22 cellular contexts compared by ENCODE assay signal in the genomic region with DNA sequence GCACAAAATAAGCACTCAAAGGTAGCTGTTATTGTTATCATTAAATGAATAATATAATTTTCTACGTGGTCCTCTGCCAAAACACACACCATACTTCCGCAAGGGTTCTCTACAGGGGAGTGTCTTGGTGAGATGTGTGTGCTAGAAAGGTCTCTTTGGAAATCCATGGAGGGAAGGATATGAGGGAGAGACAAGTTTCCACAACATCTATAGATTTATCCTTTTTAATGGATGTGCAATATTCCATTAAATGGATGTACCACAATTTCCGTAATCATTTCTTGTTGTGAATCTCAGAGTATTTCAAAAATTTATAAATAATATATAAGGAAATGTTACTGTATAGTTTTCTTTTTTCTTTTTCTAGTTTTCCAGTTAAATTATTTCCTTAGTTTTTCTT. TPM values are rescaled to one million over a fixed set of nuclear protein-coding genes. Genes with fewer than 3 reads are reported as not detected.
DNase-seq lines count a peak whose midpoint lies in the region; ATAC-seq, FAIRE-seq and TF ChIP-seq lines count a peak whose summit lies in the region.
"Had no signal": no experiment of that assay in that cellular context is flagged by ENCODE, and none has a peak within 500 bp of the region (broad histone marks: within the 10 kb centered on the region; RNA-seq: fewer than 3 reads in every experiment).

No MANE protein-coding gene starts in this region.

- no peak for ATAC-seq in activated T-cell treated with anti-CD3 and anti-CD28 coated beads, Interleukin-2, amount 50 U/mL, for 72 hours (replicated peaks in 1 of 2)
- no peak for ATAC-seq in GM12878
- ATAC-seq in stimulated activated effector memory CD8-positive, alpha-beta T cell treated with anti-CD3 and anti-CD28 coated beads, Interleukin-12 subunit alpha, Interleukin-12 subunit beta, amount 100 ng/mL, for 72 hours, result no peak
- ATAC-seq: A549 had no signal

- no TSS peak for BruUV-seq in GM12878 (replicated peaks; lab: Mats Ljungman, UMichigan)

- WGBS in GM12878 (ENCODE audit: insufficient coverage, insufficient replicate concordance, low lambda C conversion rate, missing lambda C conversion rate), result 70% methylated on average over 3 of the region's 3 CpGs

- DNase-seq in activated T-cell treated with anti-CD3 and anti-CD28 coated beads, Interleukin-2, amount 50 U/mL, for 72 hours, result no peak
- no peak for DNase-seq in activated T-cell treated with anti-CD3 and anti-CD28 coated beads, Interleukin-2, amount 50 U/mL, for 24 hours
- DNase-seq in GM12878 (ENCODE audit: low read depth, low spot score), result no peak
- DNase-seq in stimulated activated effector memory CD8-positive, alpha-beta T cell treated with anti-CD3 and anti-CD28 coated beads, Interleukin-12 subunit alpha, Interleukin-12 subunit beta, amount 100 ng/mL, for 72 hours (ENCODE audit: low spot score in 2 of 2), result no peak
- DNase-seq in GM19240 (ENCODE audit: insufficient read length, low spot score), result no peak
- no peak for DNase-seq in SW 1271 (lab: John Stamatoyannopoulos, UW)
- DNase-seq: 8988T; ACHN; AML-193; BE2C; CD4-positive, alpha-beta T cell; CD8-positive, alpha-beta memory T cell; DMS53; DMS79 treated with DMSO at 0.1 percent for 48 hours; GOT3 had no signal

- no peak for FAIRE-seq in GM12878 (lab: Jason Lieb, UNC)
- FAIRE-seq: A549, D721Med, H54 had no signal

- in situ Hi-C loops in GM12878 (cut with MboI), result loop anchor here (25.0 kb wide), 1 partner anchor 1652 kb away; the partner anchor contains the start of gene PRDM2

- peak overlapping the region; percentile 62 for H3K27ac ChIP-seq in GM12878 (ENCODE audit: control insufficient read depth, insufficient read depth)
- H3K27ac ChIP-seq: A549; BLaER1 treated with 17β-estradiol and CSF1 and Interleukin-3, amounts not matched to agents 10 nM and 100 nM had no signal

- peaks cover 11 to 13% of the 10 kb centered on the region in 2 donors for H3K36me3 Mint-ChIP-seq in activated T-cell treated with anti-CD3 and anti-CD28 coated beads, Interleukin-2, amount 50 U/mL, for 72 hours (ENCODE audit: insufficient read depth in 2 of 2)
- peaks cover 11% of the 10 kb centered on the region for H3K36me3 Mint-ChIP-seq in activated T-cell treated with anti-CD3 and anti-CD28 coated beads, Interleukin-2, amount 50 U/mL, for 24 hours (ENCODE audit: low read depth)
- H3K36me3 Mint-ChIP-seq in stimulated activated effector memory CD8-positive, alpha-beta T cell treated with anti-CD3 and anti-CD28 coated beads, Interleukin-12 subunit alpha, Interleukin-12 subunit beta, amount 100 ng/mL, for 72 hours, result peaks cover 9% of the 10 kb centered on the region
- H3K36me3 Mint-ChIP-seq: CD8-positive, alpha-beta memory T cell had no signal

- POLR2A ChIA-PET in GM12878 (lab: Charles Lee), result interaction anchor here (0.6 to 11.1 kb wide), 6 partner anchors 6 to 103 kb away, joined by 3 to 134 read pairs (median 4); no protein-coding TSS in a partner anchor

- H3K4me1 ChIP-seq in GM12878 (ENCODE audit: control insufficient read depth, insufficient read depth, low read length), result peaks cover 50% of the 10 kb centered on the region
- H3K4me1 ChIP-seq: A549, BE2C, HAP-1 had no signal

- H3K27ac Mint-ChIP-seq in activated T-cell treated with anti-CD3 and anti-CD28 coated beads, Interleukin-2, amount 50 U/mL, for 72 hours, result no peak overlapping the region
- H3K27ac Mint-ChIP-seq in activated T-cell treated with anti-CD3 and anti-CD28 coated beads, Interleukin-2, amount 50 U/mL, for 24 hours, result no peak overlapping the region
- no peak overlapping the region for H3K27ac Mint-ChIP-seq in stimulated activated effector memory CD8-positive, alpha-beta T cell treated with anti-CD3 and anti-CD28 coated beads, Interleukin-12 subunit alpha, Interleukin-12 subunit beta, amount 100 ng/mL, for 72 hours
- H3K27ac Mint-ChIP-seq: CD14-positive monocyte; CD4-positive, alpha-beta T cell; CD8-positive, alpha-beta memory T cell had no signal

- H3K4me3 ChIP-seq in GM12878, result no peak overlapping the region
- H3K4me3 ChIP-seq: A549; BLaER1 treated with 17β-estradiol and CSF1 and Interleukin-3, amounts not matched to agents 10 nM and 100 nM; HAP-1 had no signal

- no peak for TF ChIP-seq EP300 in GM12878 (IDR thresholded peaks at IDR 0.05; ENCODE audit: borderline replicate concordance in 1 of 2, control insufficient read depth in 1 of 2, low read depth in 2 of 2, low read length in 2 of 2)

- H3K27me3 ChIP-seq in GM12878 (replicated peaks in 1 of 2; ENCODE audit: control insufficient read depth in 2 of 2, insufficient read depth in 2 of 2, low read length in 1 of 2), result no peaks in the 10 kb centered on the region

- no peaks in the 10 kb centered on the region for H3K36me3 ChIP-seq in GM12878 (ENCODE audit: control insufficient read depth in 2 of 2, insufficient read depth in 2 of 2, low read length in 1 of 2)
- H3K36me3 ChIP-seq: BE2C; BLaER1 treated with 17β-estradiol and CSF1 and Interleukin-3, amounts not matched to agents 10 nM and 100 nM; HAP-1 had no signal

- SMC1A ChIA-PET in GM12878 (lab: Charles Lee; ENCODE audit: uncharacterized antibody, unreplicated experiment), result interaction anchor here (1.5 to 8.2 kb wide), 4 partner anchors 8 to 21 kb away, joined by 5 to 68 read pairs (median 32); no protein-coding TSS in a partner anchor

- no peak for TF ChIP-seq POLR2A in GM12878 (IDR thresholded peaks at IDR 0.05; ENCODE audit: low read depth, low read length)

- peaks cover 2% of the 10 kb centered on the region; the same call in 2 of the 3 replicates for H3K9me3 ChIP-seq in GM12878 (replicated peaks; ENCODE audit: control insufficient read depth, insufficient read depth, low read length)
- H3K9me3 ChIP-seq: A549, BE2C had no signal

- H3K4me2 ChIP-seq in GM12878 (ENCODE audit: control insufficient read depth, insufficient read depth), result no peak overlapping the region
- H3K4me2 ChIP-seq: A549 had no signal

- H3K79me2 ChIP-seq in GM12878 (ENCODE audit: control insufficient read depth, insufficient read depth, low read length), result peaks cover 35% of the 10 kb centered on the region

- RAD21 ChIA-PET in GM12878 (lab: Charles Lee; ENCODE audit: unreplicated experiment), result interaction anchor here (3.3 to 5.7 kb wide), 3 partner anchors 7 to 20 kb away, joined by 12 to 34 read pairs (median 29); no protein-coding TSS in a partner anchor

- intact Hi-C loops in GM12878 (cut with micrococcal nuclease; ENCODE audit: unreplicated experiment), result loop anchor here (1.0 kb wide), 2 partner anchors 8 to 13 kb away; no protein-coding TSS in a partner anchor

- CTCF ChIA-PET in GM12878 (lab: Yijun Ruan, JAX), result interaction anchor here (0.9 to 1.8 kb wide), 3 partner anchors 9 to 152 kb away, joined by 3 to 5 read pairs (median 4); no protein-coding TSS in a partner anchor

- peaks cover 16% of the 10 kb centered on the region for H3K27me3 Mint-ChIP-seq in activated T-cell treated with anti-CD3 and anti-CD28 coated beads, Interleukin-2, amount 50 U/mL, for 72 hours (ENCODE audit: low read depth)
- H3K27me3 Mint-ChIP-seq in activated T-cell treated with anti-CD3 and anti-CD28 coated beads, Interleukin-2, amount 50 U/mL, for 24 hours, result peaks cover 29% of the 10 kb centered on the region

- TF ChIP-seq RAD21 in GM12878 (IDR thresholded peaks at IDR 0.05; ENCODE audit: insufficient read depth, low read depth, low read length), result no peak

- no peaks in the 10 kb centered on the region for H4K20me1 ChIP-seq in GM12878 (ENCODE audit: control insufficient read depth, insufficient read depth)
- H4K20me1 ChIP-seq: BLaER1 treated with 17β-estradiol and CSF1 and Interleukin-3, amounts not matched to agents 10 nM and 100 nM had no signal

- H3K9ac ChIP-seq in GM12878 (ENCODE audit: control insufficient read depth, insufficient read depth, low read length), result no peak overlapping the region
- H3K9ac ChIP-seq: BLaER1 treated with 17β-estradiol and CSF1 and Interleukin-3, amounts not matched to agents 10 nM and 100 nM had no signal

- peaks cover 0 to 2% of the 10 kb centered on the region in 2 donors for H3K9me3 Mint-ChIP-seq in activated T-cell treated with anti-CD3 and anti-CD28 coated beads, Interleukin-2, amount 50 U/mL, for 72 hours
- H3K9me3 Mint-ChIP-seq in activated T-cell treated with anti-CD3 and anti-CD28 coated beads, Interleukin-2, amount 50 U/mL, for 24 hours, result no peaks in the 10 kb centered on the region
- no peaks in the 10 kb centered on the region for H3K9me3 Mint-ChIP-seq in stimulated activated effector memory CD8-positive, alpha-beta T cell treated with anti-CD3 and anti-CD28 coated beads, Interleukin-12 subunit alpha, Interleukin-12 subunit beta, amount 100 ng/mL, for 72 hours
- H3K9me3 Mint-ChIP-seq: CD4-positive, alpha-beta T cell had no signal

- H2AFZ ChIP-seq in GM12878 (ENCODE audit: control insufficient read depth, low read depth, low read length), result no peak overlapping the region

- peaks cover 87% of the 10 kb centered on the region for H3K4me1 Mint-ChIP-seq in activated T-cell treated with anti-CD3 and anti-CD28 coated beads, Interleukin-2, amount 50 U/mL, for 72 hours (ENCODE audit: low read depth)
- peaks cover 76% of the 10 kb centered on the region for H3K4me1 Mint-ChIP-seq in activated T-cell treated with anti-CD3 and anti-CD28 coated beads, Interleukin-2, amount 50 U/mL, for 24 hours (ENCODE audit: low read depth)
- H3K4me1 Mint-ChIP-seq in stimulated activated effector memory CD8-positive, alpha-beta T cell treated with anti-CD3 and anti-CD28 coated beads, Interleukin-12 subunit alpha, Interleukin-12 subunit beta, amount 100 ng/mL, for 72 hours, result peaks cover 77% of the 10 kb centered on the region

- H3K4me3 Mint-ChIP-seq in activated T-cell treated with anti-CD3 and anti-CD28 coated beads, Interleukin-2, amount 50 U/mL, for 72 hours, result peak overlapping the region; percentile 33 to 35
- H3K4me3 Mint-ChIP-seq in activated T-cell treated with anti-CD3 and anti-CD28 coated beads, Interleukin-2, amount 50 U/mL, for 24 hours, result no peak overlapping the region
- peak overlapping the region; percentile 44 for H3K4me3 Mint-ChIP-seq in stimulated activated effector memory CD8-positive, alpha-beta T cell treated with anti-CD3 and anti-CD28 coated beads, Interleukin-12 subunit alpha, Interleukin-12 subunit beta, amount 100 ng/mL, for 72 hours
- H3K4me3 Mint-ChIP-seq: CD4-positive, alpha-beta T cell; CD8-positive, alpha-beta memory T cell had no signal

- TF ChIP-seq CTCF in GM12878 (IDR thresholded peaks at IDR 0.05 in 2 of 3, conservative IDR thresholded peaks at IDR 0.05 in 1 of 3; ENCODE audit: control insufficient read depth in 2 of 3, extremely low read depth in 1 of 3, insufficient read depth in 1 of 3, low read depth in 3 of 3, low read length in 3 of 3), result no peak

RNA-seq across cellular contexts. Expression of gene TNFRSF8, which starts 2.6 kb away (rescaled TPM):
- total RNA-seq in activated T-cell treated with anti-CD3 and anti-CD28 coated beads, Interleukin-2, amount 50 U/mL, for 72 hours, result 10 to 100 TPM; 39.5 to 63.5 TPM
- total RNA-seq in GM12878 (2013; cell fraction: nucleolus; rRNA removed), result 152 and 169 TPM in 2 replicates
- total RNA-seq in GM12878 (2014; rRNA removed) (59.6 and 71.1 TPM in 2 replicates), GM12878 (2014; rRNA removed; fragmentation: Illumina TruSeq; extraction: Trizol) (32.8 and 40.6 TPM in 2 replicates), GM12878 (2021) (114 and 115 TPM in 2 replicates)
- polyA plus RNA-seq in GM12878 (2011; ENCODE audit: low read depth), result 15.7 TPM
- polyA plus RNA-seq in GM12878 (2011; rRNA removed) (18.2 and 40.5 TPM in 2 replicates), GM12878 (2014; fragmentation: Illumina TruSeq; extraction: Trizol) (12.4 and 49.6 TPM in 2 replicates), GM12878 (2014; fragmentation: Nextera tagmentation; extraction: Ambion mirVana) (10 to 100 TPM in 1 of 2 experiments, 1 to 10 TPM in 1; 9.8 to 32.0 TPM), GM12878 (2014; rRNA removed) (68.0 and 85.0 TPM in 2 replicates), GM12878 (2016; fragmentation: Nextera tagmentation; extraction: Ambion mirVana) (10 to 100 TPM; 69.7 to 71.9 TPM)
- 58.2 and 63.2 TPM in 2 replicates for polyA plus RNA-seq in GM12878 (2011; cell fraction: cytosol; rRNA removed)
- polyA plus RNA-seq in GM12878 (2011; cell fraction: nucleus; rRNA removed), result 60.0 and 69.8 TPM in 2 replicates
- 37.2 and 56.8 TPM in 2 replicates for polyA plus RNA-seq in GM12878 (2012)
- polyA minus RNA-seq in GM12878 (2011; rRNA and poly(A)+ RNA removed), result 33.1 and 63.8 TPM in 2 replicates
- polyA minus RNA-seq in GM12878 (2011; cell fraction: cytosol; rRNA and poly(A)+ RNA removed), result 32.3 and 32.7 TPM in 2 replicates
- polyA minus RNA-seq in GM12878 (2011; cell fraction: nucleus; rRNA and poly(A)+ RNA removed), result 25.4 and 41.4 TPM in 2 replicates
- total RNA-seq: G401 had no signal
- polyA plus RNA-seq: CD8-positive, alpha-beta memory T cell had no signal

RNA-seq across cellular contexts. Expression of gene MIIP, which starts 41.2 kb away (rescaled TPM):
- total RNA-seq in activated T-cell treated with anti-CD3 and anti-CD28 coated beads, Interleukin-2, amount 50 U/mL, for 72 hours, result 10 to 100 TPM; 67.3 to 80.3 TPM
- 69.0 and 77.4 TPM in 2 replicates for total RNA-seq in GM12878 (2013; cell fraction: nucleolus; rRNA removed)
- total RNA-seq in GM12878 (2014; rRNA removed) (68.8 and 71.3 TPM in 2 replicates), GM12878 (2014; rRNA removed; fragmentation: Illumina TruSeq; extraction: Trizol) (16.6 and 17.1 TPM in 2 replicates), GM12878 (2021) (56.2 and 57.2 TPM in 2 replicates)
- polyA plus RNA-seq in GM12878 (2011; ENCODE audit: low read depth), result 12.2 TPM
- polyA plus RNA-seq in GM12878 (2011; rRNA removed) (8.8 and 21.5 TPM in 2 replicates), GM12878 (2014; fragmentation: Illumina TruSeq; extraction: Trizol) (5.4 and 11.6 TPM in 2 replicates), GM12878 (2014; fragmentation: Nextera tagmentation; extraction: Ambion mirVana) (1 to 10 TPM in 1 of 2 experiments, under 1 TPM in 1; 0.84 to 5.1 TPM), GM12878 (2014; rRNA removed) (65.2 and 70.6 TPM in 2 replicates), GM12878 (2016; fragmentation: Nextera tagmentation; extraction: Ambion mirVana) (10 to 100 TPM; 82.3 to 95.7 TPM)
- 30.0 and 54.7 TPM in 2 replicates for polyA plus RNA-seq in GM12878 (2011; cell fraction: cytosol; rRNA removed)
- 275 and 289 TPM in 2 replicates for polyA plus RNA-seq in GM12878 (2011; cell fraction: nucleus; rRNA removed)
- 37.9 and 40.1 TPM in 2 replicates for polyA plus RNA-seq in GM12878 (2012)
- polyA minus RNA-seq in GM12878 (2011; rRNA and poly(A)+ RNA removed), result 13.8 and 33.1 TPM in 2 replicates
- polyA minus RNA-seq in GM12878 (2011; cell fraction: cytosol; rRNA and poly(A)+ RNA removed), result 16.1 and 21.0 TPM in 2 replicates
- polyA minus RNA-seq in GM12878 (2011; cell fraction: nucleus; rRNA and poly(A)+ RNA removed), result 22.2 and 38.7 TPM in 2 replicates
